In genomic region chr20:63519765-63520593, GRCh38 we compare ENCODE assay signal across 1 cellular context.
A peak's percentile ranks its signal among the peaks of the same experiment; 100 is the strongest.
TF ChIP-seq lines count a peak whose summit lies in the region.

No MANE protein-coding gene starts in this region.

TF ChIP-seq in SK-N-SH, 30 proteins besides CTCF, POLR2A, EP300 and RAD21 (continued from another document):
- no peak for TF ChIP-seq IRF3 (IDR thresholded peaks at IDR 0.05; ENCODE audit: low read depth, low read length)
- peak; percentile 6; the same call in 1 of the 2 replicates for TF ChIP-seq POLR2AphosphoS5 (IDR thresholded peaks at IDR 0.05; ENCODE audit: low read depth, low read length)
- TF ChIP-seq RFX5 (IDR thresholded peaks at IDR 0.05; ENCODE audit: low read length): no peak
- no peak for TF ChIP-seq MEF2A (IDR thresholded peaks at IDR 0.05; ENCODE audit: borderline replicate concordance, low read depth)
- peak; percentile 27; the same call in 1 of the 2 replicates for TF ChIP-seq GABPA (IDR thresholded peaks at IDR 0.05; ENCODE audit: low read depth)
- TF ChIP-seq YY1 (IDR thresholded peaks at IDR 0.05; ENCODE audit: low read depth): no peak
- TF ChIP-seq TCF12 (IDR thresholded peaks at IDR 0.05): no peak
- no peak for TF ChIP-seq RCOR1 (IDR thresholded peaks at IDR 0.05; ENCODE audit: low read length)
- TF ChIP-seq RXRA (IDR thresholded peaks at IDR 0.05; ENCODE audit: borderline replicate concordance, low read depth): no peak
- no peak for TF ChIP-seq TAF1 (IDR thresholded peaks at IDR 0.05; ENCODE audit: borderline replicate concordance, low read depth, low read length)
- TF ChIP-seq USF1 (IDR thresholded peaks at IDR 0.05; ENCODE audit: borderline replicate concordance, low read depth): no peak
